ENCODE assay signal across 8 cellular contexts in genomic region chr12:46124848-46125619, GRCh38.
DNase-seq lines count a peak whose midpoint lies in the region; TF ChIP-seq lines count a peak whose summit lies in the region.

No MANE protein-coding gene starts in this region.

- H2BK20ac ChIP-seq in H9 (ENCODE audit: low read depth, low read length, poor library complexity, severe bottlenecking): no peak overlapping the region

- peak; percentile 45 for DNase-seq in GM04503 (ENCODE audit: low read depth)
- peak; percentile 64 for DNase-seq in H9
- DNase-seq in NCI-H1092 (lab: John Stamatoyannopoulos, UW): peak; percentile 71
- peak; percentile 37 for DNase-seq in T1000 (lab: John Stamatoyannopoulos, UW)
- DNase-seq in MCF 10A (ENCODE audit: unreplicated experiment): peak; percentile 87
- peak; percentile 85 for DNase-seq in inferior parietal cortex (ENCODE audit: extremely low spot score)
- DNase-seq in stimulated activated CD4-positive, alpha-beta T cell treated with anti-CD3 and anti-CD28 coated beads, Interleukin-1b, Interleukin-23, amount 100 ng/mL, for 1 hour (ENCODE audit: low read depth in 2 of 2): peak; percentile 5 to 25
- no peak for DNase-seq in cortex of kidney (lab: John Stamatoyannopoulos, UW)

- H3K9me3 ChIP-seq in H9 (ENCODE audit: control insufficient read depth, low read depth, low read length): no peaks in the 10 kb centered on the region

- H3K14ac ChIP-seq in H9 (ENCODE audit: insufficient read depth, low read length): no peak overlapping the region

- no peak overlapping the region for H2BK120ac ChIP-seq in H9 (ENCODE audit: low read depth, low read length, poor library complexity, severe bottlenecking)

- H4K8ac ChIP-seq in H9 (replicated peaks; ENCODE audit: insufficient read length, low read depth, low read length): no peak overlapping the region

- no peak overlapping the region for H3K4me3 Mint-ChIP-seq in H9
- H3K4me3 Mint-ChIP-seq in MCF 10A (ENCODE audit: unreplicated experiment): peak overlapping the region; percentile 64

- H3K27me3 ChIP-seq in H9 (ENCODE audit: insufficient read depth, low read length): no peaks in the 10 kb centered on the region

- H3K56ac ChIP-seq in H9 (ENCODE audit: insufficient read length, low read depth, low read length): no peak overlapping the region

- no peaks in the 10 kb centered on the region for H3K79me2 ChIP-seq in H9 (ENCODE audit: insufficient read depth, low read length)

- H3K27ac Mint-ChIP-seq in H9 (no peak overlapping the region; a peak in 1 of 7 replicates), MCF 10A (ENCODE audit: low read depth, unreplicated experiment) (peak overlapping the region; percentile 28)

- H2BK12ac ChIP-seq in H9 (ENCODE audit: insufficient read length, low read depth, low read length): no peak overlapping the region

- no peak overlapping the region for H4K5ac ChIP-seq in H9 (ENCODE audit: insufficient read length, low read depth, low read length)

- no peak overlapping the region for H2AK5ac ChIP-seq in H9 (ENCODE audit: insufficient read length, low read length)

- intact Hi-C loops in MCF 10A (cut with micrococcal nuclease): loop anchor here (1.0 to 10.0 kb wide), 3 partner anchors 232 to 890 kb away; no protein-coding TSS in a partner anchor

- H3K18ac ChIP-seq in H9 (ENCODE audit: insufficient read length, low read depth, low read length): no peak overlapping the region

- no peak overlapping the region for H2BK15ac ChIP-seq in H9 (ENCODE audit: low read depth, low read length)

- H2BK5ac ChIP-seq in H9 (ENCODE audit: insufficient read length, low read length): no peak overlapping the region

- no peaks in the 10 kb centered on the region for H4K20me1 ChIP-seq in H9 (ENCODE audit: control insufficient read depth, insufficient read depth, insufficient read length)

- no peak overlapping the region for H2AFZ ChIP-seq in H9 (ENCODE audit: low read length)

- POLR2A ChIA-PET in MCF 10A (lab: Yijun Ruan, JAX): interaction anchor here (0.6 to 4.6 kb wide), 29 partner anchors 9 to 860 kb away, joined by 3 to 29 read pairs (median 4); partner anchors contain the start of genes SCAF11 and SLC38A1

- H3K4me2 ChIP-seq in H9 (ENCODE audit: insufficient read depth, insufficient read length, low read length): no peak overlapping the region

- BruUV-seq in MCF 10A (replicated peaks; lab: Mats Ljungman, UMichigan): no TSS peak

- no peaks in the 10 kb centered on the region for H3K4me1 ChIP-seq in H9 (ENCODE audit: insufficient read depth, low read length)

- TF ChIP-seq CTCF in H9 (conservative IDR thresholded peaks at IDR 0.05) (peak; percentile 69), MCF 10A (IDR thresholded peaks at IDR 0.05; ENCODE audit: unreplicated experiment) (peak; percentile 69)

- peaks cover 5% of the 10 kb centered on the region in 2 experiments; a peak in 1 of 4 replicates for H3K4me1 Mint-ChIP-seq in H9
- peaks cover 13% of the 10 kb centered on the region for H3K4me1 Mint-ChIP-seq in MCF 10A (ENCODE audit: insufficient read depth, unreplicated experiment)

- H4K91ac ChIP-seq in H9 (ENCODE audit: insufficient read length, low read depth, low read length): no peak overlapping the region

- H3K9ac ChIP-seq in H9 (ENCODE audit: extremely low read depth, insufficient read length, low read length): no peak overlapping the region

- no peak overlapping the region for H3K4ac ChIP-seq in H9 (ENCODE audit: low read depth, low read length)

- H3K27ac ChIP-seq in H9 (ENCODE audit: insufficient read length, low read depth, low read length): no peak overlapping the region

- WGBS in H9 (ENCODE audit: extremely low coverage, insufficient read length, low lambda C conversion rate): no CpG with 5 or more reads among the region's 12 CpGs

- H3K9me3 Mint-ChIP-seq in H9 (no peaks in the 10 kb centered on the region), MCF 10A (ENCODE audit: unreplicated experiment) (no peaks in the 10 kb centered on the region)

- H3K36me3 Mint-ChIP-seq in H9 (ENCODE audit: insufficient read depth in 1 of 3, low read depth in 3 of 3) (no peaks in the 10 kb centered on the region), MCF 10A (ENCODE audit: insufficient read depth, unreplicated experiment) (no peaks in the 10 kb centered on the region)

- no peak overlapping the region for H3K23ac ChIP-seq in H9 (ENCODE audit: insufficient read length, low read depth, low read length)

- no peak overlapping the region for H3T11ph ChIP-seq in H9 (ENCODE audit: low read length)

- no peaks in the 10 kb centered on the region for H3K79me1 ChIP-seq in H9 (ENCODE audit: insufficient read depth, low read depth, low read length, poor library complexity, severe bottlenecking)

- CTCF ChIA-PET in MCF 10A (lab: Yijun Ruan, JAX): interaction anchor here (0.6 to 3.9 kb wide), 74 partner anchors 8 to 1035 kb away, joined by 3 to 37 read pairs (median 4); partner anchors contain the start of gene SLC38A1

- no peaks in the 10 kb centered on the region for H3K23me2 ChIP-seq in H9 (ENCODE audit: insufficient read length, low read depth, low read length, poor library complexity, severe bottlenecking)

- H3K27me3 Mint-ChIP-seq in H9 (ENCODE audit: low read depth) (peaks cover 7% of the 10 kb centered on the region), MCF 10A (ENCODE audit: insufficient read depth, unreplicated experiment) (peaks cover 16% of the 10 kb centered on the region)
